ENCODE assay signal across 31 cellular contexts in genomic region chr14:38279556-38279955, GRCh38. TPM values are rescaled to one million over a fixed set of nuclear protein-coding genes. Genes with fewer than 3 reads are reported as not detected.
"Had no signal": no experiment of that assay in that cellular context is flagged by ENCODE, and none has a peak within 500 bp of the region (broad histone marks: within the 10 kb centered on the region; RNA-seq: fewer than 3 reads in every experiment).

No MANE protein-coding gene starts in this region.

- FAIRE-seq: bronchial epithelial cell, pancreas had no signal

- H3K27me3 ChIP-seq: esophagus muscularis mucosa, foreskin keratinocyte, heart right ventricle, pancreas, uterus had no signal

- H3K4me1 ChIP-seq: esophagus muscularis mucosa, foreskin keratinocyte, heart right ventricle, pancreas, prostate gland, uterus had no signal

- H3K4me3 Mint-ChIP-seq: activated CD4-positive, alpha-beta memory T cell treated with anti-CD3 and anti-CD28 coated beads, Interleukin-2, amount 10 ng/mL, durations not matched to agents 7 days and 5 days; activated CD4-positive, alpha-beta T cell treated with anti-CD3 and anti-CD28 coated beads, Interleukin-2, amount 10 ng/mL, durations not matched to agents 7 days and 5 days; activated naive CD4-positive, alpha-beta T cell treated with anti-CD3 and anti-CD28 coated beads, Interleukin-2, amount 50 U/mL, for 24 hours; activated naive CD8-positive, alpha-beta T cell treated with anti-CD3 and anti-CD28 coated beads, Interleukin-2, amount 50 U/mL, for 24 hours; activated T-cell treated with anti-CD3 and anti-CD28 coated beads, Interleukin-2, amount 50 U/mL, for 4 hours; central memory CD8-positive, alpha-beta T cell; dendritic cell treated with granulocyte-macrophage colony-stimulating factor and Interleukin-4, amounts not matched to agents 40 ng/mL and 50 ng/mL, for 4 days; endodermal cell; mesothelial cell of epicardium; naive thymus-derived CD4-positive, alpha-beta T cell; neural crest cell; stimulated activated effector memory CD8-positive, alpha-beta T cell treated with anti-CD3 and anti-CD28 coated beads, Interleukin-12 subunit alpha, Interleukin-12 subunit beta, amount 100 ng/mL, for 72 hours; stimulated activated naive CD8-positive, alpha-beta T cell treated with anti-CD3 and anti-CD28 coated beads, Interleukin-15, amount 100 ng/mL, for 72 hours; type B pancreatic cell; WTC11 had no signal

- H3K4me1 Mint-ChIP-seq: activated CD4-positive, alpha-beta memory T cell treated with anti-CD3 and anti-CD28 coated beads, Interleukin-2, amount 10 ng/mL, durations not matched to agents 7 days and 5 days; activated CD4-positive, alpha-beta T cell treated with anti-CD3 and anti-CD28 coated beads, Interleukin-2, amount 10 ng/mL, durations not matched to agents 7 days and 5 days; activated naive CD4-positive, alpha-beta T cell treated with anti-CD3 and anti-CD28 coated beads, Interleukin-2, amount 50 U/mL, for 24 hours; activated naive CD8-positive, alpha-beta T cell treated with anti-CD3 and anti-CD28 coated beads, Interleukin-2, amount 50 U/mL, for 24 hours; central memory CD8-positive, alpha-beta T cell; endodermal cell; mesothelial cell of epicardium; naive thymus-derived CD4-positive, alpha-beta T cell; stimulated activated effector memory CD8-positive, alpha-beta T cell treated with anti-CD3 and anti-CD28 coated beads, Interleukin-12 subunit alpha, Interleukin-12 subunit beta, amount 100 ng/mL, for 72 hours; stimulated activated naive CD8-positive, alpha-beta T cell treated with anti-CD3 and anti-CD28 coated beads, Interleukin-15, amount 100 ng/mL, for 72 hours had no signal

- H3K4me3 ChIP-seq: esophagus muscularis mucosa, heart right ventricle, pancreas, prostate gland, skin epidermis, uterus had no signal

- H3K9me3 ChIP-seq: esophagus muscularis mucosa, pancreas, prostate gland, uterus had no signal

- H3K36me3 Mint-ChIP-seq: activated naive CD4-positive, alpha-beta T cell treated with anti-CD3 and anti-CD28 coated beads, Interleukin-2, amount 50 U/mL, for 24 hours; mesothelial cell of epicardium; naive thymus-derived CD4-positive, alpha-beta T cell; stimulated activated effector memory CD8-positive, alpha-beta T cell treated with anti-CD3 and anti-CD28 coated beads, Interleukin-12 subunit alpha, Interleukin-12 subunit beta, amount 100 ng/mL, for 72 hours; type B pancreatic cell; WTC11 had no signal

- H3K9me3 Mint-ChIP-seq: activated CD4-positive, alpha-beta memory T cell treated with anti-CD3 and anti-CD28 coated beads, Interleukin-2, amount 10 ng/mL, durations not matched to agents 7 days and 5 days; activated CD4-positive, alpha-beta T cell treated with anti-CD3 and anti-CD28 coated beads, Interleukin-2, amount 10 ng/mL, durations not matched to agents 7 days and 5 days; activated naive CD4-positive, alpha-beta T cell treated with anti-CD3 and anti-CD28 coated beads, Interleukin-2, amount 50 U/mL, for 24 hours; activated naive CD8-positive, alpha-beta T cell treated with anti-CD3 and anti-CD28 coated beads, Interleukin-2, amount 50 U/mL, for 24 hours; activated T-helper 2 cell treated with anti-CD3 and anti-CD28 coated beads, Interferon-gamma antibody, Interleukin-2, Interleukin-4, amounts not matched to agents 10 μg/mL and 5 μg/mL and 100 μg/mL, durations not matched to agents 14 hours and 24 hours and 36 hours; central memory CD8-positive, alpha-beta T cell; endodermal cell; neural crest cell; stimulated activated effector memory CD8-positive, alpha-beta T cell treated with anti-CD3 and anti-CD28 coated beads, Interleukin-12 subunit alpha, Interleukin-12 subunit beta, amount 100 ng/mL, for 72 hours; WTC11 had no signal

- H3K27me3 Mint-ChIP-seq: dendritic cell treated with granulocyte-macrophage colony-stimulating factor and Interleukin-4, amounts not matched to agents 40 ng/mL and 50 ng/mL, for 4 days had no signal

- H3K27ac Mint-ChIP-seq: activated CD4-positive, alpha-beta memory T cell treated with anti-CD3 and anti-CD28 coated beads, Interleukin-2, amount 10 ng/mL, durations not matched to agents 7 days and 5 days; activated CD4-positive, alpha-beta T cell treated with anti-CD3 and anti-CD28 coated beads, Interleukin-2, amount 10 ng/mL, durations not matched to agents 7 days and 5 days; activated naive CD4-positive, alpha-beta T cell treated with anti-CD3 and anti-CD28 coated beads, Interleukin-2, amount 50 U/mL, for 24 hours; activated naive CD8-positive, alpha-beta T cell treated with anti-CD3 and anti-CD28 coated beads, Interleukin-2, amount 50 U/mL, for 24 hours; activated T-helper 2 cell treated with anti-CD3 and anti-CD28 coated beads, Interferon-gamma antibody, Interleukin-2, Interleukin-4, amounts not matched to agents 10 μg/mL and 5 μg/mL and 100 μg/mL, durations not matched to agents 14 hours and 24 hours and 36 hours; dendritic cell treated with granulocyte-macrophage colony-stimulating factor and Interleukin-4, amounts not matched to agents 40 ng/mL and 50 ng/mL, for 4 days; endodermal cell; mesothelial cell of epicardium; naive thymus-derived CD4-positive, alpha-beta T cell; stimulated activated effector memory CD8-positive, alpha-beta T cell treated with anti-CD3 and anti-CD28 coated beads, Interleukin-12 subunit alpha, Interleukin-12 subunit beta, amount 100 ng/mL, for 72 hours; stimulated activated naive CD8-positive, alpha-beta T cell treated with anti-CD3 and anti-CD28 coated beads, Interleukin-15, amount 100 ng/mL, for 72 hours; type B pancreatic cell; WTC11 had no signal

- DNase-seq: activated CD4-positive, alpha-beta memory T cell treated with anti-CD3 and anti-CD28 coated beads, Interleukin-2, amount 10 ng/mL, durations not matched to agents 7 days and 5 days; activated CD4-positive, alpha-beta T cell treated with anti-CD3 and anti-CD28 coated beads for 1 hour; activated CD4-positive, alpha-beta T cell treated with anti-CD3 and anti-CD28 coated beads, Interleukin-2, amount 10 ng/mL, durations not matched to agents 7 days and 5 days; activated CD8-positive, alpha-beta memory T cell treated with anti-CD3 and anti-CD28 coated beads, Interleukin-2, amount 50 U/mL, for 48 hours; activated naive CD8-positive, alpha-beta T cell treated with anti-CD3 and anti-CD28 coated beads, Interleukin-2, amount 50 U/mL, for 24 hours; activated T-cell treated with anti-CD3 and anti-CD28 coated beads, Interleukin-2, amount 50 U/mL, for 4 hours; amygdala; endodermal cell; foreskin keratinocyte; heart right ventricle; naive thymus-derived CD4-positive, alpha-beta T cell; pancreas; retina; stimulated activated CD4-positive, alpha-beta T cell treated with anti-CD3 and anti-CD28 coated beads, Interleukin-4, amount 100 ng/mL, for 24 hours; stimulated activated naive CD8-positive, alpha-beta T cell treated with anti-CD3 and anti-CD28 coated beads, Interleukin-15, amount 100 ng/mL, for 72 hours; substantia nigra; uterus had no signal

- H3K27ac ChIP-seq: esophagus muscularis mucosa, foreskin keratinocyte, heart right ventricle, pancreas, prostate gland, skin epidermis, uterus had no signal

- H3K36me3 ChIP-seq: esophagus muscularis mucosa, heart right ventricle, pancreas, prostate gland, uterus had no signal

- ATAC-seq: activated naive CD8-positive, alpha-beta T cell treated with anti-CD3 and anti-CD28 coated beads, Interleukin-2, amount 50 U/mL, for 24 hours; activated T-cell treated with anti-CD3 and anti-CD28 coated beads, Interleukin-2, amount 50 U/mL, for 4 hours; foreskin keratinocyte; heart right ventricle; naive thymus-derived CD4-positive, alpha-beta T cell; pancreas; sciatic nerve; stimulated activated effector memory CD8-positive, alpha-beta T cell treated with anti-CD3 and anti-CD28 coated beads, Interleukin-12 subunit alpha, Interleukin-12 subunit beta, amount 100 ng/mL, for 72 hours; stimulated activated naive CD8-positive, alpha-beta T cell treated with anti-CD3 and anti-CD28 coated beads, Interleukin-15, amount 100 ng/mL, for 72 hours; WTC11 had no signal

RNA-seq across cellular contexts. Expression of gene CLEC14A, which starts 23.7 kb away (rescaled TPM):
- total RNA-seq: activated CD4-positive, alpha-beta memory T cell treated with anti-CD3 and anti-CD28 coated beads, Interleukin-2, amount 10 ng/mL, durations not matched to agents 7 days and 5 days; activated CD4-positive, alpha-beta T cell treated with anti-CD3 and anti-CD28 coated beads, Interleukin-2, amount 10 ng/mL, durations not matched to agents 7 days and 5 days; activated T-helper 2 cell treated with anti-CD3 and anti-CD28 coated beads, Interferon-gamma antibody, Interleukin-2, Interleukin-4, amounts not matched to agents 10 μg/mL and 5 μg/mL and 100 μg/mL, durations not matched to agents 14 hours and 24 hours and 36 hours; bronchial epithelial cell; foreskin keratinocyte; naive thymus-derived CD4-positive, alpha-beta T cell; neural crest cell had no signal
- polyA plus RNA-seq: foreskin keratinocyte; naive thymus-derived CD4-positive, alpha-beta T cell had no signal
